Comparison of ENCODE assay signal across 8 cellular contexts in the genomic region with DNA sequence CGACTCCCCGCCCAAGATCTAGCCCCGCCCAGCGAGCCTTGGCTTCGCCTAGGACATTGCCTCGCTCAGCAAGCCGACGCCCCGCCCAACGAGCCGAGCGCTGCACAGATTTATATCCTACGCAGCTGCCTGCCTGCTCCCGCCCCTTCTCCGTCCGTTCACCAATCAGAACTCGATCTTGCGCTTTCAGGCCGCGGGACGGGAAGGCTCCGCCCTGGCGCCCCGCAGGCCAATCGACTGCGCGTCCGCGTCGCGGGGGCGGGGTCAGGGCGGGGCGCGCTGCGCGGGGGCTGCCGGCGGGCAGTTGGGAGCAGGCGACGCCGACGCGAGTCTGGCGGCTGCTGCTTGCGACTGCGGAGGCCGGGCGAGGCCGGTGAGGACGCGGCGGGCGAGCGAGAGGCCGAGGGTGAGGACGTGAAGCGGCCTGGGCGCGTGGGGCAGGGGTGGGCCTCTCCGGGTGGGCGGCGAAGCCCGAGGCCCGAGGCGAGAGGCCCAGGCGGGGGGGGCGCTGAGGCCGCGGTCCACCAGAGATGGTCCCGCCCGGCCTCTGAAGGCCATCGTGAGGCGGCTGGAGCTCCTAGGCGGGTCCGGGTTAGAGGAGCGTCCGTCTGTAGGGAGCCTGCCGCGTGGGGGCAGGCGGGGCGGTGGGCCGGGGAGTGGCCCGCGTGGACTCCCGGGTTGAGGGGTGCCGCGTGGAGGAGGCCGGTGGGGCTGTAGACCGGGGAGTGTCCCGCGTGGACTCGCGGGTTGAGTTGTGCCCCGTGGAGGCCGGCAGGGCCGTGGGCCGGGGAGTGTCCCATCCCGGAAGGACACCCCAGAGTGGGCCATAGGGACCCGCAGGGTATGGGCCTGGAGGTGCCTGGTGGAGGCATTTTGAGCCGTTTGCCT. TPM values are rescaled to one million over a fixed set of nuclear protein-coding genes. Genes with fewer than 3 reads are reported as not detected.
DNase-seq lines count a peak whose midpoint lies in the region; ATAC-seq and TF ChIP-seq lines count a peak whose summit lies in the region.

A gene with protein sequence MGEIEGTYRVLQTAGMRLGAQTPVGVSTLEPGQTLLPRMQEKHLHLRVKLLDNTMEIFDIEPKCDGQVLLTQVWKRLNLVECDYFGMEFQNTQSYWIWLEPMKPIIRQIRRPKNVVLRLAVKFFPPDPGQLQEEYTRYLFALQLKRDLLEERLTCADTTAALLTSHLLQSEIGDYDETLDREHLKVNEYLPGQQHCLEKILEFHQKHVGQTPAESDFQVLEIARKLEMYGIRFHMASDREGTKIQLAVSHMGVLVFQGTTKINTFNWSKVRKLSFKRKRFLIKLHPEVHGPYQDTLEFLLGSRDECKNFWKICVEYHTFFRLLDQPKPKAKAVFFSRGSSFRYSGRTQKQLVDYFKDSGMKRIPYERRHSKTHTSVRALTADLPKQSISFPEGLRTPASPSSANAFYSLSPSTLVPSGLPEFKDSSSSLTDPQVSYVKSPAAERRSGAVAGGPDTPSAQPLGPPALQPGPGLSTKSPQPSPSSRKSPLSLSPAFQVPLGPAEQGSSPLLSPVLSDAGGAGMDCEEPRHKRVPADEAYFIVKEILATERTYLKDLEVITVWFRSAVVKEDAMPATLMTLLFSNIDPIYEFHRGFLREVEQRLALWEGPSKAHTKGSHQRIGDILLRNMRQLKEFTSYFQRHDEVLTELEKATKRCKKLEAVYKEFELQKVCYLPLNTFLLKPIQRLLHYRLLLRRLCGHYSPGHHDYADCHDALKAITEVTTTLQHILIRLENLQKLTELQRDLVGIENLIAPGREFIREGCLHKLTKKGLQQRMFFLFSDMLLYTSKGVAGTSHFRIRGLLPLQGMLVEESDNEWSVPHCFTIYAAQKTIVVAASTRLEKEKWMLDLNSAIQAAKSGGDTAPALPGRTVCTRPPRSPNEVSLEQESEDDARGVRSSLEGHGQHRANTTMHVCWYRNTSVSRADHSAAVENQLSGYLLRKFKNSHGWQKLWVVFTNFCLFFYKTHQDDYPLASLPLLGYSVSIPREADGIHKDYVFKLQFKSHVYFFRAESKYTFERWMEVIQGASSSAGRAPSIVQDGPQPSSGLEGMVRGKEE (plus strand): TSS at position 303 of the 888 bp plus-strand sequence. CDS start 16,823 bp downstream, outside the sequence.

- peak within 1 kb of the TSS; percentile 63 for H2BK120ac ChIP-seq in trophoblast cell (ENCODE audit: insufficient read depth, low read length, poor library complexity)

- H3K9ac ChIP-seq in trophoblast cell (ENCODE audit: low read length), result peak within 1 kb of the TSS; percentile 83

- H3K9me3 Mint-ChIP-seq in T-cell, result no peaks in the 10 kb centered on the region

- no peaks in the 10 kb centered on the region for H3K27me3 Mint-ChIP-seq in T-cell

- H3K14ac ChIP-seq in trophoblast cell (ENCODE audit: low read length), result peak within 1 kb of the TSS; percentile 95

- peak within 1 kb of the TSS; percentile 94 for H2AK5ac ChIP-seq in trophoblast cell (ENCODE audit: low read length)

- no peaks in the 10 kb centered on the region for H3K27me3 ChIP-seq in trophoblast cell (ENCODE audit: insufficient read depth, low read length)
- H3K27me3 ChIP-seq in tibial nerve, result no peaks in the 10 kb centered on the region

- peak within 1 kb of the TSS; percentile 29 for H2BK5ac ChIP-seq in trophoblast cell (ENCODE audit: low read depth, low read length, poor library complexity)

- H3K23ac ChIP-seq in trophoblast cell (ENCODE audit: low read length), result no peak within 1 kb of the TSS

- peak within 1 kb of the TSS; percentile 78 for H3K18ac ChIP-seq in trophoblast cell (ENCODE audit: low read length)

- DNase-seq in GM13977 (ENCODE audit: low spot score) (peak; percentile 92), NCI-H146 (lab: John Stamatoyannopoulos, UW) (peak; percentile 97), T-cell (peak; percentile 92 to 99 (median 97)), cardiac septum (ENCODE audit: low spot score) (peak; percentile 99), trophoblast cell (peak; percentile 99), tibial nerve (ENCODE audit: low spot score in 2 of 2) (peak; percentile 98 to 100)

- peaks cover 9% of the 10 kb centered on the region for H3K79me1 ChIP-seq in trophoblast cell (ENCODE audit: low read length)

- peaks cover 10 to 11% of the 10 kb centered on the region in 2 experiments for H3K4me1 ChIP-seq in trophoblast cell (ENCODE audit: control insufficient read depth in 1 of 2, insufficient read depth in 2 of 2, low read length in 2 of 2)
- H3K4me1 ChIP-seq in tibial nerve, result peaks cover 0 to 39% (median 28%) of the 10 kb centered on the region in 4 donors

- intact Hi-C loops in cardiac septum (cut with DNase I), result loop anchor here (2.0 to 10.0 kb wide), 3 partner anchors 39 to 281 kb away; a partner anchor contains a TSS

- H3K27ac ChIP-seq in adipose tissue (ENCODE audit: low read depth, low read length) (peak within 1 kb of the TSS; percentile 93), trophoblast cell (ENCODE audit: low read depth, low read length) (peak within 1 kb of the TSS; percentile 71), tibial nerve (peak within 1 kb of the TSS; percentile 81 to 98 (median 92))

- POLR2A ChIA-PET in T-cell (lab: Charles Lee), result interaction anchor here in 1 of 2 donors (0.7 kb wide), 1 partner anchor 13 kb away, joined by 4 read pairs; no protein-coding TSS in a partner anchor

- H3K9me3 ChIP-seq in trophoblast cell (ENCODE audit: insufficient read depth, low read depth, low read length) (no peaks in the 10 kb centered on the region), tibial nerve (no peaks in the 10 kb centered on the region)

- H4K12ac ChIP-seq in trophoblast cell (ENCODE audit: low read depth, low read length), result peak within 1 kb of the TSS; percentile 52

- H2BK12ac ChIP-seq in trophoblast cell (ENCODE audit: low read length), result no peak within 1 kb of the TSS

- peak; percentile 81 to 86 for TF ChIP-seq POLR2A in tibial nerve (IDR thresholded peaks at IDR 0.05)

- H3K4me3 ChIP-seq in trophoblast cell (ENCODE audit: low read depth, low read length), result peak within 1 kb of the TSS; percentile 84
- H3K4me3 ChIP-seq in tibial nerve, result peak within 1 kb of the TSS; percentile 77 to 98 (median 84)

- H4K8ac ChIP-seq in trophoblast cell (ENCODE audit: low read depth, low read length), result peak within 1 kb of the TSS; percentile 42

- H3K36me3 ChIP-seq in trophoblast cell (ENCODE audit: control insufficient read depth in 1 of 2, insufficient read depth in 2 of 2, low read length in 2 of 2), result peaks cover 12 to 18% of the 10 kb centered on the region in 2 experiments
- peaks cover 0 to 32% (median 2%) of the 10 kb centered on the region in 3 donors for H3K36me3 ChIP-seq in tibial nerve

- H3K4me2 ChIP-seq in trophoblast cell (ENCODE audit: low read length), result peak within 1 kb of the TSS; percentile 95

- peaks cover 16% of the 10 kb centered on the region for H3K36me3 Mint-ChIP-seq in T-cell

- CTCF ChIA-PET in T-cell (lab: Charles Lee), result no interaction called here

- 0 to 1% (median 1%) methylated on average over 98 to 101 of the region's 101 CpGs for WGBS in adipose tissue, 3 donors
- WGBS in trophoblast cell (ENCODE audit: extremely low coverage, insufficient coverage, insufficient read length), result no CpG with 5 or more reads among the region's 101 CpGs
- 1 to 2% methylated on average over 18 to 26 of the region's 101 CpGs for WGBS in tibial nerve, 2 donors

- H3K4ac ChIP-seq in trophoblast cell (ENCODE audit: low read depth, low read length), result peak within 1 kb of the TSS; percentile 68

- TF ChIP-seq CTCF in GM13977 (IDR thresholded peaks at IDR 0.05; ENCODE audit: extremely low read depth, insufficient read depth, missing control alignments), result no peak
- peak in 1 of 5 experiments; percentile 11 for TF ChIP-seq CTCF in tibial nerve (IDR thresholded peaks at IDR 0.05)

- ATAC-seq in HG02870 (IDR thresholded peaks at IDR 0.05; ENCODE audit: unreplicated experiment) (peak; percentile 83), T-cell (replicated peaks in 1 of 4) (peak; percentile 95)

- H3K79me2 ChIP-seq in trophoblast cell (ENCODE audit: control insufficient read depth, insufficient read depth, low read length, poor library complexity), result peaks cover 6% of the 10 kb centered on the region

- peak within 1 kb of the TSS; percentile 84 to 92 for H3K27ac Mint-ChIP-seq in T-cell

- H3K4me1 Mint-ChIP-seq in T-cell, result peaks cover 20 to 24% (median 24%) of the 10 kb centered on the region in 3 donors

- in situ Hi-C loops in GM13977 (cut with MboI; ENCODE audit: low pct_unique_long_range_greater_than_20kb, low sequenced_read_pairs, unreplicated experiment), result no loop called here

- peak in 1 of 2 donors; percentile 80 for TF ChIP-seq EP300 in tibial nerve (IDR thresholded peaks at IDR 0.05)

- H2AFZ ChIP-seq in trophoblast cell (ENCODE audit: insufficient read depth, low read length, poor library complexity), result peak within 1 kb of the TSS; percentile 77

- peak within 1 kb of the TSS; percentile 75 to 83 (median 78) for H3K4me3 Mint-ChIP-seq in T-cell

- H4K91ac ChIP-seq in trophoblast cell (ENCODE audit: low read depth, low read length), result peak within 1 kb of the TSS; percentile 63

RNA-seq across cellular contexts. Expression of the gene that starts here (rescaled TPM):
- total RNA-seq in T-cell, result 10 to 100 TPM; 15.8 to 27.5 (median 18.5) TPM
- 10 to 100 TPM; 10.2 to 17.5 (median 14.1) TPM for polyA plus RNA-seq in adipose tissue
- 24.4 TPM for total RNA-seq in cardiac septum
- polyA plus RNA-seq in trophoblast cell (2013), result 20.0 and 20.1 TPM in 2 replicates
- total RNA-seq in tibial nerve, result 100 to 1,000 TPM in 2 of 4 donors, 10 to 100 TPM in 2; 42.7 to 229 (median 93.2) TPM

Comparison
In these comparisons a context has a peak if more than half of its experiments do, and no peak if none do; other contexts are left out.
1. Peak in every context shown above with its lines: DNase-seq, ATAC-seq, H3K4me3 ChIP-seq and H3K27ac ChIP-seq.